8 cellular contexts compared by ENCODE assay signal in genomic region chr2:96148410-96149217, GRCh38. TPM values are rescaled to one million over a fixed set of nuclear protein-coding genes. Genes with fewer than 3 reads are reported as not detected.
A peak's percentile ranks its signal among the peaks of the same experiment; 100 is the strongest.
DNase-seq lines count a peak whose midpoint lies in the region; ATAC-seq, FAIRE-seq and TF ChIP-seq lines count a peak whose summit lies in the region.

No MANE protein-coding gene starts in this region.

- ATAC-seq in GM19468 (IDR thresholded peaks at IDR 0.05; ENCODE audit: extremely low read depth, unreplicated experiment) = peak; percentile 30

- TF ChIP-seq CTCF in retinal pigment epithelial cell (conservative IDR thresholded peaks at IDR 0.05; ENCODE audit: low read depth, low read length) (no peak), D721Med (IDR thresholded peaks at IDR 0.05; ENCODE audit: insufficient read depth, missing control alignments) (no peak)

- FAIRE-seq in D721Med (lab: Jason Lieb, UNC) = no peak

- DNase-seq in CD1c-positive myeloid dendritic cell (ENCODE audit: extremely low spot score) (peak; percentile 95), HT1080 (ENCODE audit: low read depth) (peak; percentile 84), SHP77 treated with DMSO at 0.1 percent for 48 hours (lab: John Stamatoyannopoulos, UW) (peak; percentile 69), glomerular visceral epithelial cell (ENCODE audit: extremely low spot score) (peak; percentile 50), retinal pigment epithelial cell (ENCODE audit: low read depth) (peak; percentile 85), D721Med (ENCODE audit: insufficient read length, low spot score) (no peak)
- DNase-seq in activated effector memory CD4-positive, alpha-beta T cell treated with anti-CD3 and anti-CD28 coated beads, Interleukin-2, amount 50 U/mL, for 16 hours = peak; percentile 98

- H3K4me3 ChIP-seq in retinal pigment epithelial cell (ENCODE audit: low read length) = no peak overlapping the region

RNA-seq across cellular contexts. Expression of gene DUSP2, which starts 3.4 kb away (rescaled TPM):
- total RNA-seq in HT1080 (2014; rRNA removed; shearing (Covaris generic)) = 1.0 and 2.8 TPM in 2 replicates
- 0.99 and 2.1 TPM in 2 replicates for polyA plus RNA-seq in HT1080 (2015; cell fraction: cytosol; rRNA removed)
- polyA plus RNA-seq in HT1080 (2015; cell fraction: nucleus; rRNA removed) = 0.91 and 1.4 TPM in 2 replicates

RNA-seq across cellular contexts. Expression of gene ASTL, which starts 10.3 kb away (rescaled TPM):
- total RNA-seq in HT1080 (2014; rRNA removed; shearing (Covaris generic)) = not detected in 2 replicates
- polyA plus RNA-seq in HT1080 (2015; cell fraction: cytosol; rRNA removed) = not detected in 2 replicates
- polyA plus RNA-seq in HT1080 (2015; cell fraction: nucleus; rRNA removed) = not detected in 2 replicates

RNA-seq across cellular contexts. Expression of gene ADRA2B, which starts 32.2 kb away (rescaled TPM):
- not detected in 2 replicates for total RNA-seq in HT1080 (2014; rRNA removed; shearing (Covaris generic))
- polyA plus RNA-seq in HT1080 (2015; cell fraction: cytosol; rRNA removed) = not detected in 2 replicates
- not detected in 2 replicates for polyA plus RNA-seq in HT1080 (2015; cell fraction: nucleus; rRNA removed)
